In genomic region chr5:14172149-14172795, GRCh38 we compare ENCODE assay signal across 9 cellular contexts. TPM values are rescaled to one million over a fixed set of nuclear protein-coding genes. Genes with fewer than 3 reads are reported as not detected.
A peak's percentile ranks its signal among the peaks of the same experiment; 100 is the strongest.
DNase-seq lines count a peak whose midpoint lies in the region; ATAC-seq and TF ChIP-seq lines count a peak whose summit lies in the region.
"Had no signal": no experiment of that assay in that cellular context is flagged by ENCODE, and none has a peak within 500 bp of the region (broad histone marks: within the 10 kb centered on the region; RNA-seq: fewer than 3 reads in every experiment).

No MANE protein-coding gene starts in this region.

- peak overlapping the region; percentile 65 for H3K27ac ChIP-seq in cardiac muscle cell

- no peaks in the 10 kb centered on the region for H3K9me3 Mint-ChIP-seq in stimulated activated naive B cell treated with anti-CD40 and anti-IgM and Interleukin-4, amounts not matched to agents 10 μg/mL and 1 μg/mL and 100 μg/mL, for 72 hours

- H3K4me1 Mint-ChIP-seq in stimulated activated naive B cell treated with anti-CD40 and anti-IgM and Interleukin-4, amounts not matched to agents 10 μg/mL and 1 μg/mL and 100 μg/mL, for 72 hours = peaks cover 52 to 74% of the 10 kb centered on the region in 2 donors

- no peak overlapping the region for H3K4me3 ChIP-seq in cardiac muscle cell

- intact Hi-C loops in Right ventricle myocardium inferior (cut with DNase I) = no loop called here

- DNase-seq in cardiac muscle cell (ENCODE audit: low read depth in 1 of 2, low spot score in 1 of 2) (no peak), Right ventricle myocardium inferior (ENCODE audit: missing footprints) (no peak), NCI-H524 (lab: John Stamatoyannopoulos, UW) (peak; percentile 24 to 64), middle frontal gyrus (ENCODE audit: extremely low spot score, low spot score) (no peak), NCI-H2107 treated with DMSO at 0.1 percent for 48 hours (lab: John Stamatoyannopoulos, UW; ENCODE audit: unreplicated experiment) (no peak), KG1 (lab: John Stamatoyannopoulos, UW) (no peak)
- no peak for DNase-seq in stimulated activated naive B cell treated with anti-CD40 and anti-IgM and Interleukin-4, amounts not matched to agents 10 μg/mL and 1 μg/mL and 100 μg/mL, for 72 hours
- DNase-seq: stimulated activated CD4-positive, alpha-beta T cell treated with anti-CD3 and anti-CD28 coated beads, Interleukin-1b, Interleukin-23, amount 100 ng/mL, for 48 hours had no signal

- no peaks in the 10 kb centered on the region for H3K36me3 ChIP-seq in cardiac muscle cell

- peaks cover 40% of the 10 kb centered on the region for H3K4me1 ChIP-seq in cardiac muscle cell (ENCODE audit: low read depth)

- peak overlapping the region; percentile 67 to 69 for H3K4me3 Mint-ChIP-seq in stimulated activated naive B cell treated with anti-CD40 and anti-IgM and Interleukin-4, amounts not matched to agents 10 μg/mL and 1 μg/mL and 100 μg/mL, for 72 hours

- ATAC-seq in Right ventricle myocardium inferior (no peak), HG02759 (IDR thresholded peaks at IDR 0.05; ENCODE audit: unreplicated experiment) (peak; percentile 69)
- peak; percentile 73 to 78 for ATAC-seq in stimulated activated naive B cell treated with anti-CD40 and anti-IgM and Interleukin-4, amounts not matched to agents 10 μg/mL and 1 μg/mL and 100 μg/mL, for 72 hours (replicated peaks)

- no peaks in the 10 kb centered on the region for H3K27me3 ChIP-seq in cardiac muscle cell

- no peaks in the 10 kb centered on the region for H3K27me3 Mint-ChIP-seq in stimulated activated naive B cell treated with anti-CD40 and anti-IgM and Interleukin-4, amounts not matched to agents 10 μg/mL and 1 μg/mL and 100 μg/mL, for 72 hours

- no peaks in the 10 kb centered on the region for H3K9me3 ChIP-seq in cardiac muscle cell (ENCODE audit: low read depth)

- no peak for TF ChIP-seq CTCF in cardiac muscle cell (IDR thresholded peaks at IDR 0.05; ENCODE audit: low read depth, low read length)

- peak overlapping the region; percentile 90 for H3K27ac Mint-ChIP-seq in stimulated activated naive B cell treated with anti-CD40 and anti-IgM and Interleukin-4, amounts not matched to agents 10 μg/mL and 1 μg/mL and 100 μg/mL, for 72 hours

- H3K36me3 Mint-ChIP-seq in stimulated activated naive B cell treated with anti-CD40 and anti-IgM and Interleukin-4, amounts not matched to agents 10 μg/mL and 1 μg/mL and 100 μg/mL, for 72 hours = peaks cover 2 to 3% of the 10 kb centered on the region in 2 donors

RNA-seq across cellular contexts. Expression of gene TRIO, which starts 29.1 kb away (rescaled TPM):
- total RNA-seq in cardiac muscle cell (74.3 and 104 TPM in 2 replicates), Right ventricle myocardium inferior (56.9 TPM)
- 15.5 and 22.0 TPM in 2 replicates for polyA plus RNA-seq in cardiac muscle cell

Comparison
In these comparisons a context has a peak if more than half of its experiments do, and no peak if none do; other contexts are left out.
1. DNase-seq: peak in NCI-H524 (2 of 2); none in cardiac muscle cell (0 of 2), Right ventricle myocardium inferior (single experiment), stimulated activated naive B cell treated with anti-CD40 and anti-IgM and Interleukin-4, amounts not matched to agents 10 μg/mL and 1 μg/mL and 100 μg/mL, for 72 hours (single experiment), middle frontal gyrus (single experiment), NCI-H2107 treated with DMSO at 0.1 percent for 48 hours (single experiment) and KG1 (single experiment).